8 cellular contexts compared by ENCODE assay signal in genomic region chr1:226111109-226111864, GRCh38. TPM values are rescaled to one million over a fixed set of nuclear protein-coding genes. Genes with fewer than 3 reads are reported as not detected.
DNase-seq lines count a peak whose midpoint lies in the region; ATAC-seq and TF ChIP-seq lines count a peak whose summit lies in the region.

No MANE protein-coding gene starts in this region.

- H2AK5ac ChIP-seq in trophoblast cell (ENCODE audit: low read length): no peak overlapping the region

- no peak overlapping the region for H3K23ac ChIP-seq in trophoblast cell (ENCODE audit: low read length)

- no peak overlapping the region for H4K91ac ChIP-seq in trophoblast cell (ENCODE audit: low read depth, low read length)

- no peak overlapping the region for H3K14ac ChIP-seq in trophoblast cell (ENCODE audit: low read length)

- ATAC-seq in GM19023 (IDR thresholded peaks at IDR 0.05; ENCODE audit: unreplicated experiment) (no peak), GM19328 (IDR thresholded peaks at IDR 0.05; ENCODE audit: unreplicated experiment) (no peak), GM19467 (IDR thresholded peaks at IDR 0.05; ENCODE audit: unreplicated experiment) (no peak)

- H3K27ac ChIP-seq in OCI-LY3 (ENCODE audit: low read length): peak overlapping the region; percentile 67
- no peak overlapping the region for H3K27ac ChIP-seq in trophoblast cell (ENCODE audit: low read depth, low read length)

- no peaks in the 10 kb centered on the region for H3K79me2 ChIP-seq in OCI-LY3 (ENCODE audit: low read length)
- peaks cover 10% of the 10 kb centered on the region for H3K79me2 ChIP-seq in trophoblast cell (ENCODE audit: control insufficient read depth, insufficient read depth, low read length, poor library complexity)

- peak; percentile 42 for DNase-seq in GM10266 (ENCODE audit: extremely low spot score)
- no peak for DNase-seq in epithelial cell of esophagus (ENCODE audit: low read depth)
- DNase-seq in trophoblast cell: no peak
- DNase-seq in HPDE6-E6E7 (ENCODE audit: extremely low spot score): no peak

- peaks cover 16% of the 10 kb centered on the region for H3K79me1 ChIP-seq in trophoblast cell (ENCODE audit: low read length)

- H3K4me3 ChIP-seq in OCI-LY3 (ENCODE audit: low read length): peak overlapping the region; percentile 76
- peak overlapping the region; percentile 49 for H3K4me3 ChIP-seq in epithelial cell of esophagus (ENCODE audit: low read length)
- H3K4me3 ChIP-seq in trophoblast cell (ENCODE audit: low read depth, low read length): no peak overlapping the region

- H3K27me3 ChIP-seq in OCI-LY3 (ENCODE audit: low read depth, low read length) (no peaks in the 10 kb centered on the region), trophoblast cell (ENCODE audit: insufficient read depth, low read length) (no peaks in the 10 kb centered on the region)

- H2BK5ac ChIP-seq in trophoblast cell (ENCODE audit: low read depth, low read length, poor library complexity): no peak overlapping the region

- H3K9ac ChIP-seq in OCI-LY3 (ENCODE audit: low read length): peak overlapping the region; percentile 75
- peak overlapping the region; percentile 71 for H3K9ac ChIP-seq in trophoblast cell (ENCODE audit: low read length)

- H3K4me2 ChIP-seq in OCI-LY3 (ENCODE audit: low read length) (peak overlapping the region; percentile 94), trophoblast cell (ENCODE audit: low read length) (peak overlapping the region; percentile 97)

- H3K18ac ChIP-seq in trophoblast cell (ENCODE audit: low read length): no peak overlapping the region

- H3K9me3 ChIP-seq in OCI-LY3 (ENCODE audit: insufficient read depth, low read length) (no peaks in the 10 kb centered on the region), trophoblast cell (ENCODE audit: insufficient read depth, low read depth, low read length) (peaks cover 4% of the 10 kb centered on the region)

- H4K20me1 ChIP-seq in OCI-LY3 (ENCODE audit: insufficient read depth, low read length): no peaks in the 10 kb centered on the region

- H4K12ac ChIP-seq in trophoblast cell (ENCODE audit: low read depth, low read length): no peak overlapping the region

- TF ChIP-seq CTCF in GM10266 (IDR thresholded peaks at IDR 0.05; ENCODE audit: control insufficient read depth, insufficient read depth, low read depth, missing control alignments): no peak
- TF ChIP-seq CTCF in OCI-LY3 (IDR thresholded peaks at IDR 0.05; ENCODE audit: low read depth, low read length): no peak
- no peak for TF ChIP-seq CTCF in epithelial cell of esophagus (IDR thresholded peaks at IDR 0.05; ENCODE audit: insufficient read depth, low read depth, low read length, missing control alignments)

- no peak overlapping the region for H4K8ac ChIP-seq in trophoblast cell (ENCODE audit: low read depth, low read length)

- H2AFZ ChIP-seq in OCI-LY3 (ENCODE audit: low read depth, low read length) (peak overlapping the region; percentile 33; the same call in 1 of the 2 replicates), trophoblast cell (ENCODE audit: insufficient read depth, low read length, poor library complexity) (peak overlapping the region; percentile 76)

- H2BK12ac ChIP-seq in trophoblast cell (ENCODE audit: low read length): no peak overlapping the region

- H3K36me3 ChIP-seq in OCI-LY3 (replicated peaks; ENCODE audit: low read depth, low read length): no peaks in the 10 kb centered on the region
- no peaks in the 10 kb centered on the region for H3K36me3 ChIP-seq in trophoblast cell (ENCODE audit: control insufficient read depth in 1 of 2, insufficient read depth in 2 of 2, low read length in 2 of 2)

- no peak overlapping the region for H2BK120ac ChIP-seq in trophoblast cell (ENCODE audit: insufficient read depth, low read length, poor library complexity)

- WGBS in trophoblast cell (ENCODE audit: extremely low coverage, insufficient coverage, insufficient read length): no CpG with 5 or more reads among the region's 11 CpGs

- no peak overlapping the region for H3K4ac ChIP-seq in trophoblast cell (ENCODE audit: low read depth, low read length)

- peaks cover 18% of the 10 kb centered on the region for H3K4me1 ChIP-seq in OCI-LY3 (ENCODE audit: low read length)
- H3K4me1 ChIP-seq in trophoblast cell (ENCODE audit: control insufficient read depth in 1 of 2, insufficient read depth in 2 of 2, low read length in 2 of 2): peaks cover 12 to 20% of the 10 kb centered on the region in 2 experiments

RNA-seq across cellular contexts. Expression of gene H3-3A, which starts 48.8 kb away (rescaled TPM):
- polyA plus RNA-seq in trophoblast cell (2013): 1,042 and 1,059 TPM in 2 replicates
